Comparison of ENCODE assay signal across 1 cellular context in genomic region chr4:113686950-113687718, GRCh38.
TF ChIP-seq lines count a peak whose summit lies in the region.

No MANE protein-coding gene starts in this region.

TF ChIP-seq in HepG2, 621 proteins besides CTCF, POLR2A, EP300 and RAD21 (continued from another document):
- TF ChIP-seq AKNA (CRISPR knock-in tag; IDR thresholded peaks at IDR 0.05; ENCODE audit: borderline replicate concordance) (no peak), ZNF569 (CRISPR knock-in tag; IDR thresholded peaks at IDR 0.05; ENCODE audit: borderline replicate concordance) (no peak), STAT6 (CRISPR knock-in tag; IDR thresholded peaks at IDR 0.05; ENCODE audit: borderline replicate concordance) (no peak), BCLAF1 (IDR thresholded peaks at IDR 0.05) (no peak), ZBTB46 (CRISPR knock-in tag; IDR thresholded peaks at IDR 0.05; ENCODE audit: borderline replicate concordance) (no peak), ZNF225 (CRISPR knock-in tag; IDR thresholded peaks at IDR 0.05) (no peak), IRF2 (CRISPR knock-in tag; IDR thresholded peaks at IDR 0.05) (no peak), ZFP90 (CRISPR knock-in tag; IDR thresholded peaks at IDR 0.05; ENCODE audit: borderline replicate concordance) (no peak), ZNF274 (CRISPR knock-in tag; IDR thresholded peaks at IDR 0.05) (no peak)
